22 cellular contexts compared by ENCODE assay signal in genomic region chr10:73376679-73377078, GRCh38. TPM values are rescaled to one million over a fixed set of nuclear protein-coding genes. Genes with fewer than 3 reads are reported as not detected.
A peak's percentile ranks its signal among the peaks of the same experiment; 100 is the strongest.
DNase-seq lines count a peak whose midpoint lies in the region; ATAC-seq, FAIRE-seq and TF ChIP-seq lines count a peak whose summit lies in the region.
"Had no signal": no experiment of that assay in that cellular context is flagged by ENCODE, and none has a peak within 500 bp of the region (broad histone marks: within the 10 kb centered on the region; RNA-seq: fewer than 3 reads in every experiment).

No MANE protein-coding gene starts in this region.

- TF ChIP-seq POLR2A in breast epithelium (IDR thresholded peaks at IDR 0.05), result no peak

- no peak for FAIRE-seq in bronchial epithelial cell (lab: Jason Lieb, UNC)
- peak; percentile 34 for FAIRE-seq in keratinocyte (lab: Jason Lieb, UNC)
- FAIRE-seq: G401.6 had no signal

- H3K9me1 ChIP-seq in keratinocyte (ENCODE audit: control insufficient read depth, extremely low read depth, insufficient read depth, low read length), result no peaks in the 10 kb centered on the region

- H2AFZ ChIP-seq in mammary epithelial cell (ENCODE audit: low read depth, low read length) (no peak overlapping the region), keratinocyte (ENCODE audit: control insufficient read depth, low read length) (no peak overlapping the region)
- H2AFZ ChIP-seq: PC-9 had no signal

- dilution Hi-C loops in mammary epithelial cell (cut with HindIII; ENCODE audit: low sequenced_read_pairs) (no loop called here), keratinocyte (cut with MboI; ENCODE audit: extremely low pct_ligation_motif_present, low sequenced_read_pairs) (loop anchor here (25.0 kb wide), 1 partner anchor 114 kb away; the partner anchor contains the start of gene MRPS16)

- intact Hi-C loops in mammary epithelial cell (cut with micrococcal nuclease), result no loop called here
- intact Hi-C loops in breast epithelium (cut with DNase I; ENCODE audit: low total_unique reads), result no loop called here
- intact Hi-C loops in Right ventricle myocardium superior (cut with DNase I), result no loop called here

- peaks cover 3% of the 10 kb centered on the region for H3K4me1 ChIP-seq in mammary epithelial cell (ENCODE audit: insufficient read depth, low read length)
- no peaks in the 10 kb centered on the region for H3K4me1 ChIP-seq in breast epithelium
- H3K4me1 ChIP-seq in keratinocyte (ENCODE audit: control insufficient read depth, extremely low read depth, insufficient read depth, low read length), result peaks cover 12% of the 10 kb centered on the region
- no peaks in the 10 kb centered on the region for H3K4me1 ChIP-seq in right atrium auricular region

- H3K9ac ChIP-seq in mammary epithelial cell (ENCODE audit: insufficient read depth, low read length), result no peak overlapping the region
- H3K9ac ChIP-seq in keratinocyte (ENCODE audit: control insufficient read depth, extremely low read depth, insufficient read depth, low read length), result no peak overlapping the region

- no peaks in the 10 kb centered on the region for H3K79me2 ChIP-seq in mammary epithelial cell (ENCODE audit: insufficient read depth, low read length)
- H3K79me2 ChIP-seq in keratinocyte (ENCODE audit: control insufficient read depth, insufficient read depth, low read length), result no peaks in the 10 kb centered on the region

- H3K4me3 ChIP-seq in mammary epithelial cell (replicated peaks in 1 of 3; ENCODE audit: insufficient read depth in 1 of 3, low read depth in 2 of 3, low read length in 3 of 3) (no peak overlapping the region), breast epithelium (no peak overlapping the region), bronchial epithelial cell (ENCODE audit: low read depth, low read length) (no peak overlapping the region), keratinocyte (ENCODE audit: control insufficient read depth in 2 of 3, extremely low read depth in 1 of 3, insufficient read depth in 2 of 3, low read depth in 1 of 3, low read length in 3 of 3) (no peak overlapping the region), right atrium auricular region (no peak overlapping the region)
- H3K4me3 ChIP-seq: PC-9 had no signal

- H3K9me3 ChIP-seq in mammary epithelial cell (replicated peaks; ENCODE audit: insufficient read depth, low read length) (no peaks in the 10 kb centered on the region), breast epithelium (no peaks in the 10 kb centered on the region), keratinocyte (ENCODE audit: control insufficient read depth, low read depth, low read length) (no peaks in the 10 kb centered on the region), right atrium auricular region (no peaks in the 10 kb centered on the region)

- no peak for ATAC-seq in GM18868 (IDR thresholded peaks at IDR 0.05; ENCODE audit: unreplicated experiment)
- ATAC-seq in Right ventricle myocardium superior (ENCODE audit: poor library complexity), result no peak

- no peaks in the 10 kb centered on the region for H4K20me1 ChIP-seq in mammary epithelial cell (ENCODE audit: insufficient read depth, low read length)
- H4K20me1 ChIP-seq in keratinocyte (ENCODE audit: control insufficient read depth, extremely low read depth, insufficient read depth, low read length), result no peaks in the 10 kb centered on the region

- CTCF ChIA-PET in mammary epithelial cell (lab: Charles Lee; ENCODE audit: low non-redundant PET), result no interaction called here

- peaks cover 32% of the 10 kb centered on the region for H3K36me3 ChIP-seq in mammary epithelial cell (ENCODE audit: insufficient read depth, low read length)
- H3K36me3 ChIP-seq in breast epithelium, result no peaks in the 10 kb centered on the region
- peaks cover 9% of the 10 kb centered on the region for H3K36me3 ChIP-seq in bronchial epithelial cell (ENCODE audit: control insufficient read depth, insufficient read depth, low read length)
- H3K36me3 ChIP-seq in keratinocyte (ENCODE audit: control insufficient read depth in 2 of 2, extremely low read depth in 1 of 2, insufficient read depth in 2 of 2, low read length in 2 of 2), result peaks cover 15 to 25% of the 10 kb centered on the region in 2 experiments
- peaks cover 76% of the 10 kb centered on the region for H3K36me3 ChIP-seq in right atrium auricular region

- peak overlapping the region; percentile 11 for H3K4me2 ChIP-seq in mammary epithelial cell (ENCODE audit: insufficient read depth, low read depth, low read length)
- no peak overlapping the region for H3K4me2 ChIP-seq in keratinocyte (ENCODE audit: control insufficient read depth, extremely low read depth, insufficient read depth, low read depth, low read length)
- H3K4me2 ChIP-seq: PC-9 had no signal

- no TSS peak for BruUV-seq in mammary epithelial cell (replicated peaks; lab: Mats Ljungman, UMichigan)

- peak overlapping the region; percentile 2 for H3K27ac ChIP-seq in mammary epithelial cell (ENCODE audit: insufficient read depth, low read depth, low read length)
- H3K27ac ChIP-seq in breast epithelium, result no peak overlapping the region
- no peak overlapping the region for H3K27ac ChIP-seq in keratinocyte (ENCODE audit: control insufficient read depth, insufficient read depth, low read length)
- no peak overlapping the region for H3K27ac ChIP-seq in right atrium auricular region
- H3K27ac ChIP-seq: HL-60, PC-9 had no signal

- in situ Hi-C loops in mammary epithelial cell (cut with MboI; ENCODE audit: low sequenced_read_pairs in 2 of 2), result no loop called here

- TF ChIP-seq CTCF in mammary epithelial cell (conservative IDR thresholded peaks at IDR 0.05 in 1 of 2, IDR thresholded peaks at IDR 0.05 in 1 of 2; ENCODE audit: extremely low read depth in 1 of 2, insufficient read depth in 1 of 2, low read depth in 1 of 2, low read length in 2 of 2) (no peak), breast epithelium (IDR thresholded peaks at IDR 0.05) (no peak), bronchial epithelial cell (IDR thresholded peaks at IDR 0.05; ENCODE audit: insufficient read depth, low read length, severe bottlenecking) (no peak), keratinocyte (optimal IDR thresholded peaks at IDR 0.05 in 1 of 3, IDR thresholded peaks at IDR 0.05 in 1 of 3, conservative IDR thresholded peaks at IDR 0.05 in 1 of 3; ENCODE audit: extremely low read depth in 1 of 3, insufficient read depth in 2 of 3, low read length in 3 of 3) (no peak), right atrium auricular region (IDR thresholded peaks at IDR 0.05) (no peak)

- 36% methylated on average over 3 of the region's 3 CpGs for WGBS in mammary epithelial cell (ENCODE audit: low coverage, missing lambda C conversion rate)

- H3K27me3 ChIP-seq in mammary epithelial cell (ENCODE audit: insufficient read depth, low read length), result no peaks in the 10 kb centered on the region
- H3K27me3 ChIP-seq in breast epithelium, result no peaks in the 10 kb centered on the region
- H3K27me3 ChIP-seq in bronchial epithelial cell (ENCODE audit: control insufficient read depth, insufficient read depth, low read length), result no peaks in the 10 kb centered on the region
- no peaks in the 10 kb centered on the region for H3K27me3 ChIP-seq in keratinocyte (ENCODE audit: control insufficient read depth, extremely low read depth, insufficient read depth, low read length)
- no peaks in the 10 kb centered on the region for H3K27me3 ChIP-seq in right atrium auricular region

- DNase-seq in mammary epithelial cell (peak; percentile 33), breast epithelium (ENCODE audit: low spot score in 2 of 2) (no peak), bronchial epithelial cell (ENCODE audit: low read depth) (peak; percentile 96), keratinocyte (ENCODE audit: low read depth, low spot score) (no peak), right atrium auricular region (ENCODE audit: low spot score) (no peak), Right ventricle myocardium superior (no peak)
- DNase-seq: C1 segment of cervical spinal cord; CD4-positive, alpha-beta memory T cell; COR-L47; GOT3; Karpas-422; NCI-H1092; NCI-H1417 treated with DMSO at 0.1 percent for 48 hours; NCI-H1694 treated with DMSO at 0.1 percent for 48 hours; NCI-H2081; NCI-H2227 treated with DMSO at 0.1 percent for 48 hours; NCI-H526 treated with DMSO at 0.1 percent for 48 hours; PC-9; SHP77 had no signal

RNA-seq across cellular contexts. Expression of gene CFAP70, which starts 18.0 kb away (rescaled TPM):
- total RNA-seq in mammary epithelial cell (1 to 10 TPM; 1.2 to 3.0 TPM), breast epithelium (10 to 100 TPM in 1 of 3 donors, 1 to 10 TPM in 2; 7.8 to 10.4 (median 9.2) TPM), bronchial epithelial cell (0.79 and 2.4 TPM in 2 replicates), right atrium auricular region (1 to 10 TPM in 1 of 2 donors, under 1 TPM in 1; 0.71 to 1.1 TPM), Right ventricle myocardium superior (1.5 TPM)
- polyA plus RNA-seq in mammary epithelial cell (0.26 TPM), keratinocyte (0.60 to 4.4 TPM (median 2.1 TPM) in 3 replicates)
- polyA minus RNA-seq in mammary epithelial cell (not detected), keratinocyte (2.8 to 3.2 TPM in 2 of 3 replicates, not detected in the other)
- 4.8 TPM for polyA plus RNA-seq in keratinocyte (2011; ENCODE audit: low read depth)
- polyA plus RNA-seq in keratinocyte (2011; cell fraction: cytosol; rRNA removed), result 0.27 and 0.61 TPM in 2 replicates
- 12.5 and 14.9 TPM in 2 replicates for polyA plus RNA-seq in keratinocyte (2011; cell fraction: nucleus; rRNA removed)
- polyA plus RNA-seq in keratinocyte (2012; ENCODE audit: low replicate concordance), result 0.61 and 3.4 TPM in 2 replicates
- polyA minus RNA-seq in keratinocyte (2011; cell fraction: cytosol; rRNA and poly(A)+ RNA removed), result not detected
- polyA minus RNA-seq in keratinocyte (2011; cell fraction: nucleus; rRNA and poly(A)+ RNA removed), result 2.6 and 5.0 TPM in 2 replicates

RNA-seq across cellular contexts. Expression of gene ANXA7, which starts 37.2 kb away (rescaled TPM):
- total RNA-seq in mammary epithelial cell (100 to 1,000 TPM; 107 to 134 TPM), breast epithelium (100 to 1,000 TPM; 120 to 169 (median 123) TPM), bronchial epithelial cell (88.7 and 106 TPM in 2 replicates), right atrium auricular region (100 to 1,000 TPM; 100 to 117 TPM), Right ventricle myocardium superior (99.4 TPM)
- polyA plus RNA-seq in mammary epithelial cell (105 TPM), keratinocyte (124 to 144 TPM (median 143 TPM) in 3 replicates)
- polyA minus RNA-seq in mammary epithelial cell (66.5 TPM), keratinocyte (126 to 129 TPM (median 127 TPM) in 3 replicates)
- 56.5 TPM for polyA plus RNA-seq in keratinocyte (2011; ENCODE audit: low read depth)
- 118 and 157 TPM in 2 replicates for polyA plus RNA-seq in keratinocyte (2011; cell fraction: cytosol; rRNA removed)
- polyA plus RNA-seq in keratinocyte (2011; cell fraction: nucleus; rRNA removed), result 117 and 119 TPM in 2 replicates
- 81.6 and 104 TPM in 2 replicates for polyA plus RNA-seq in keratinocyte (2012; ENCODE audit: low replicate concordance)
- 76.2 TPM for polyA minus RNA-seq in keratinocyte (2011; cell fraction: cytosol; rRNA and poly(A)+ RNA removed)
- polyA minus RNA-seq in keratinocyte (2011; cell fraction: nucleus; rRNA and poly(A)+ RNA removed), result 54.2 and 83.2 TPM in 2 replicates

RNA-seq across cellular contexts. Expression of gene MSS51, which starts 56.7 kb away (rescaled TPM):
- total RNA-seq in mammary epithelial cell (1 to 10 TPM; 1.5 to 1.8 TPM), breast epithelium (1 to 10 TPM; 2.6 to 4.2 (median 2.9) TPM), bronchial epithelial cell (0.90 and 1.1 TPM in 2 replicates), right atrium auricular region (1 to 10 TPM in 1 of 2 donors, under 1 TPM in 1; 0.47 to 2.0 TPM), Right ventricle myocardium superior (1.8 TPM)
- polyA plus RNA-seq in mammary epithelial cell (0.36 TPM), keratinocyte (0.39 to 1.3 TPM (median 1.3 TPM) in 3 replicates)
- polyA minus RNA-seq in mammary epithelial cell (not detected), keratinocyte (0.16 to 1.9 TPM (median 1.6 TPM) in 3 replicates)
- polyA plus RNA-seq in keratinocyte (2011; ENCODE audit: low read depth), result 0.39 TPM
- polyA plus RNA-seq in keratinocyte (2011; cell fraction: cytosol; rRNA removed), result 0.19 and 0.21 TPM in 2 replicates
- 4.2 and 4.5 TPM in 2 replicates for polyA plus RNA-seq in keratinocyte (2011; cell fraction: nucleus; rRNA removed)
- polyA plus RNA-seq in keratinocyte (2012; ENCODE audit: low replicate concordance), result 0.23 and 0.87 TPM in 2 replicates
- not detected for polyA minus RNA-seq in keratinocyte (2011; cell fraction: cytosol; rRNA and poly(A)+ RNA removed)
- polyA minus RNA-seq in keratinocyte (2011; cell fraction: nucleus; rRNA and poly(A)+ RNA removed), result 3.0 and 5.1 TPM in 2 replicates

Comparison
In these comparisons a context has a peak if more than half of its experiments do, and no peak if none do; other contexts are left out.
1. DNase-seq: peak in mammary epithelial cell (single experiment) and bronchial epithelial cell (single experiment); none in breast epithelium (0 of 2), keratinocyte (single experiment), right atrium auricular region (single experiment) and Right ventricle myocardium superior (single experiment).